In the genomic region with DNA sequence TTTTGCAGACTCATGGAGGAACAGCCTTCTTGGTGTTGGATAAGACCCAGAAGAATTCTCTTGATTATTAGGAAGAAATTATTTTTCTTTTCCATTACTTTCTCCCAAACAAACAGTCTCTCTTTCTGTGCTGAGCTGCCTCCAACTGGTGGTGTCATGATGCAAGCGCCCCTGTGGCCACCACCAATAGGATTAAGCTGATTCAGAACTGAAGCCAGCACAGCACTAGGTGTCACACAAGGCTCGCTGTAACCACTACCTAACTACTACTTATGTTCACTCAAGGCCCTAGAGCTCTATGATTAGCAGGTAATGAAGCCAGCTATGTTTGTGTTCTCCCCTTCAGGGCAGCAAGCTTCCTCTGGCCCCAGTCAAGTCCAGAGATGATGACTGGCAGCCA, we compare ENCODE assay signal across 32 cellular contexts.
"Had no signal": no experiment of that assay in that cellular context is flagged by ENCODE, and none has a peak within 500 bp of the region (broad histone marks: within the 10 kb centered on the region; RNA-seq: fewer than 3 reads in every experiment).

No MANE protein-coding gene starts in this region.

- H3K4me1 ChIP-seq: SJCRH30 had no signal

- ATAC-seq: activated CD8-positive, alpha-beta memory T cell treated with anti-CD3 and anti-CD28 coated beads, Interleukin-2, amount 10 ng/mL, durations not matched to agents 7 days and 5 days; activated naive CD8-positive, alpha-beta T cell treated with anti-CD3 and anti-CD28 coated beads, Interleukin-2, amount 50 U/mL, for 24 hours; PC-3 had no signal

- H3K27ac ChIP-seq: brain microvascular endothelial cell, RWPE1, SJCRH30, SK-N-MC, WERI-Rb-1 had no signal

- H3K4me3 Mint-ChIP-seq: activated CD4-positive, alpha-beta memory T cell treated with anti-CD3 and anti-CD28 coated beads, Interleukin-2, amount 10 ng/mL, durations not matched to agents 7 days and 5 days; activated CD8-positive, alpha-beta memory T cell treated with anti-CD3 and anti-CD28 coated beads, Interleukin-2, amount 10 ng/mL, durations not matched to agents 7 days and 5 days; activated naive CD4-positive, alpha-beta T cell treated with anti-CD3 and anti-CD28 coated beads, Interleukin-2, amount 10 ng/mL, durations not matched to agents 7 days and 5 days; activated naive CD8-positive, alpha-beta T cell; activated naive CD8-positive, alpha-beta T cell treated with anti-CD3 and anti-CD28 coated beads, Interleukin-2, amount 50 U/mL, for 24 hours had no signal

- H3K36me3 Mint-ChIP-seq: activated CD8-positive, alpha-beta memory T cell treated with anti-CD3 and anti-CD28 coated beads, Interleukin-2, amount 10 ng/mL, durations not matched to agents 7 days and 5 days; activated naive CD4-positive, alpha-beta T cell treated with anti-CD3 and anti-CD28 coated beads, Interleukin-2, amount 10 ng/mL, durations not matched to agents 7 days and 5 days; activated naive CD8-positive, alpha-beta T cell had no signal

- H3K36me3 ChIP-seq: brain microvascular endothelial cell, SJCRH30, WERI-Rb-1 had no signal

- FAIRE-seq: RCC 7860 had no signal

- DNase-seq: activated CD4-positive, alpha-beta memory T cell treated with anti-CD3 and anti-CD28 coated beads, Interleukin-2, amount 10 ng/mL, durations not matched to agents 7 days and 5 days; activated CD4-positive, alpha-beta T cell treated with anti-CD3 and anti-CD28 coated beads for 1 hour; activated CD4-positive, alpha-beta T cell treated with anti-CD3 and anti-CD28 coated beads for 48 hours; activated CD4-positive, CD25-positive, alpha-beta regulatory T cell; activated CD8-positive, alpha-beta memory T cell treated with anti-CD3 and anti-CD28 coated beads for 24 hours; activated CD8-positive, alpha-beta memory T cell treated with anti-CD3 and anti-CD28 coated beads, Interleukin-2, amount 10 ng/mL, durations not matched to agents 7 days and 5 days; activated CD8-positive, alpha-beta memory T cell treated with anti-CD3 and anti-CD28 coated beads, Interleukin-2, amount 50 U/mL, for 48 hours; activated effector memory CD4-positive, alpha-beta T cell treated with Interleukin-2 at 50 U/mL for 16 hours; activated naive CD4-positive, alpha-beta T cell treated with anti-CD3 and anti-CD28 coated beads, Interleukin-2, amount 10 ng/mL, durations not matched to agents 7 days and 5 days; activated naive CD8-positive, alpha-beta T cell treated with anti-CD3 and anti-CD28 coated beads, Interleukin-2, amount 50 U/mL, for 24 hours; activated T-cell treated with anti-CD3 and anti-CD28 coated beads, Interleukin-2, amount 50 U/mL, for 48 hours; anterior cingulate cortex; brain microvascular endothelial cell; Karpas-422; KBM-7; MM.1S; NCI-H1092; NCI-H1436 treated with DMSO at 0.1 percent for 48 hours; NCI-H1694 treated with DMSO at 0.1 percent for 48 hours; NCI-H2029; NCI-H345; NCI-H524 treated with DMSO at 0.1 percent for 48 hours; NK-92 treated with Interleukin-12 subunit alpha and Interleukin-12 subunit beta, amount 100 ng/mL, for 24 hours; PC-3; SHP77; SJCRH30; T1000; WERI-Rb-1 had no signal

- H3K27ac Mint-ChIP-seq: activated CD4-positive, alpha-beta memory T cell treated with anti-CD3 and anti-CD28 coated beads, Interleukin-2, amount 10 ng/mL, durations not matched to agents 7 days and 5 days; activated CD8-positive, alpha-beta memory T cell treated with anti-CD3 and anti-CD28 coated beads, Interleukin-2, amount 10 ng/mL, durations not matched to agents 7 days and 5 days; activated naive CD4-positive, alpha-beta T cell treated with anti-CD3 and anti-CD28 coated beads, Interleukin-2, amount 10 ng/mL, durations not matched to agents 7 days and 5 days; activated naive CD8-positive, alpha-beta T cell; activated naive CD8-positive, alpha-beta T cell treated with anti-CD3 and anti-CD28 coated beads, Interleukin-2, amount 50 U/mL, for 24 hours had no signal

- H3K4me3 ChIP-seq: SJCRH30, SK-N-MC had no signal

- H3K4me1 Mint-ChIP-seq: activated CD4-positive, alpha-beta memory T cell treated with anti-CD3 and anti-CD28 coated beads, Interleukin-2, amount 10 ng/mL, durations not matched to agents 7 days and 5 days; activated CD8-positive, alpha-beta memory T cell treated with anti-CD3 and anti-CD28 coated beads, Interleukin-2, amount 10 ng/mL, durations not matched to agents 7 days and 5 days; activated naive CD4-positive, alpha-beta T cell treated with anti-CD3 and anti-CD28 coated beads, Interleukin-2, amount 10 ng/mL, durations not matched to agents 7 days and 5 days; activated naive CD8-positive, alpha-beta T cell treated with anti-CD3 and anti-CD28 coated beads, Interleukin-2, amount 50 U/mL, for 24 hours had no signal

- H3K9me3 ChIP-seq: SJCRH30 had no signal

- H3K27me3 Mint-ChIP-seq: activated CD4-positive, alpha-beta memory T cell treated with anti-CD3 and anti-CD28 coated beads, Interleukin-2, amount 10 ng/mL, durations not matched to agents 7 days and 5 days; activated CD8-positive, alpha-beta memory T cell treated with anti-CD3 and anti-CD28 coated beads, Interleukin-2, amount 10 ng/mL, durations not matched to agents 7 days and 5 days; activated naive CD4-positive, alpha-beta T cell treated with anti-CD3 and anti-CD28 coated beads, Interleukin-2, amount 10 ng/mL, durations not matched to agents 7 days and 5 days; activated naive CD8-positive, alpha-beta T cell; activated naive CD8-positive, alpha-beta T cell treated with anti-CD3 and anti-CD28 coated beads, Interleukin-2, amount 50 U/mL, for 24 hours had no signal

- H3K27me3 ChIP-seq: brain microvascular endothelial cell had no signal
